ENCODE assay signal across 14 cellular contexts in genomic region chr12:54158581-54158980, GRCh38. TPM values are rescaled to one million over a fixed set of nuclear protein-coding genes. Genes with fewer than 3 reads are reported as not detected.
DNase-seq lines count a peak whose midpoint lies in the region; TF ChIP-seq lines count a peak whose summit lies in the region.
"Had no signal": no experiment of that assay in that cellular context is flagged by ENCODE, and none has a peak within 500 bp of the region (broad histone marks: within the 10 kb centered on the region; RNA-seq: fewer than 3 reads in every experiment).

No MANE protein-coding gene starts in this region.

- TF ChIP-seq CTCF in HEK293 (tag by site-specific recombination; IDR thresholded peaks at IDR 0.05) (no peak), SU-DHL-6 (IDR thresholded peaks at IDR 0.05; ENCODE audit: insufficient read depth, low read length, poor library complexity, severe bottlenecking) (no peak), nephron (IDR thresholded peaks at IDR 0.05; ENCODE audit: unreplicated experiment in 3 of 3) (no peak), type B pancreatic cell (conservative IDR thresholded peaks at IDR 0.05) (no peak)

- H2AFZ ChIP-seq in SU-DHL-6 (ENCODE audit: low read depth, low read length, severe bottlenecking), result peak overlapping the region; percentile 84
- H2AFZ ChIP-seq: PC-9 had no signal

- H3K9me2 ChIP-seq in SU-DHL-6 (replicated peaks; ENCODE audit: insufficient read depth, low read length), result no peaks in the 10 kb centered on the region

- H3K9ac ChIP-seq in SU-DHL-6 (ENCODE audit: low read length), result no peak overlapping the region
- H3K9ac ChIP-seq: BLaER1 treated with 17β-estradiol and CSF1 and Interleukin-3, amounts not matched to agents 10 nM and 100 nM had no signal

- H3K27me3 Mint-ChIP-seq in nephron (ENCODE audit: low read depth), result peaks cover 15% of the 10 kb centered on the region
- H3K27me3 Mint-ChIP-seq in type B pancreatic cell, result peaks cover 7% of the 10 kb centered on the region

- H3K9me3 Mint-ChIP-seq in nephron (no peaks in the 10 kb centered on the region), type B pancreatic cell (no peaks in the 10 kb centered on the region)
- H3K9me3 Mint-ChIP-seq: CD4-positive, alpha-beta memory T cell had no signal

- H3K79me2 ChIP-seq in SU-DHL-6 (ENCODE audit: insufficient read depth, low read length), result no peaks in the 10 kb centered on the region

- no peaks in the 10 kb centered on the region for H3F3A ChIP-seq in SU-DHL-6 (ENCODE audit: insufficient read depth)

- POLR2A ChIA-PET in HEK293 (lab: Yijun Ruan, JAX), result interaction anchor here (0.6 to 0.9 kb wide), 2 partner anchors 40 to 105 kb away, joined by 4 to 5 read pairs; partner anchors contain the start of gene HOXC4

- H3K4me3 Mint-ChIP-seq in nephron (peak overlapping the region in 1 of 3 experiments; percentile 12), type B pancreatic cell (peak overlapping the region; percentile 16)
- H3K4me3 Mint-ChIP-seq: CD4-positive, alpha-beta memory T cell had no signal

- no peak for DNase-seq in type B pancreatic cell (ENCODE audit: extremely low spot score, unreplicated experiment)
- DNase-seq in Kasumi-1 (lab: John Stamatoyannopoulos, UW), result no peak
- no peak for DNase-seq in activated CD4-positive, CD25-positive, alpha-beta regulatory T cell treated with anti-CD3 and anti-CD28 coated beads, Interleukin-2, amount 50 U/mL, for 72 hours
- no peak for DNase-seq in SHP77 (lab: John Stamatoyannopoulos, UW)
- DNase-seq: CD4-positive, alpha-beta memory T cell; DND-41; PC-9; SIG-M5; T-helper 1 cell had no signal

- H3K36me3 ChIP-seq in HEK293 (ENCODE audit: control insufficient read depth in 2 of 2, insufficient read depth in 1 of 2, low read length in 2 of 2), result no peaks in the 10 kb centered on the region
- H3K36me3 ChIP-seq in SU-DHL-6 (ENCODE audit: low read length), result no peaks in the 10 kb centered on the region

- peaks cover 22% of the 10 kb centered on the region for H3K4me1 ChIP-seq in HEK293 (ENCODE audit: control insufficient read depth, insufficient read depth, low read length)

- H3K36me3 Mint-ChIP-seq in nephron (ENCODE audit: low read depth) (no peaks in the 10 kb centered on the region), type B pancreatic cell (no peaks in the 10 kb centered on the region)

- no peaks in the 10 kb centered on the region for H4K20me1 ChIP-seq in SU-DHL-6 (ENCODE audit: low read depth, low read length)

- H3K27me3 ChIP-seq in SU-DHL-6 (ENCODE audit: low read length), result no peaks in the 10 kb centered on the region

- H3K27ac Mint-ChIP-seq in nephron (peak overlapping the region; percentile 77 to 85 (median 80)), type B pancreatic cell (no peak overlapping the region)

- H3K4me3 ChIP-seq in HEK293 (ENCODE audit: low read depth, low read length) (no peak overlapping the region), SU-DHL-6 (ENCODE audit: insufficient read depth, low read length, poor library complexity, severe bottlenecking) (no peak overlapping the region)
- H3K4me3 ChIP-seq: BLaER1 treated with 17β-estradiol and CSF1 and Interleukin-3, amounts not matched to agents 10 nM and 100 nM; PC-9 had no signal

- H3K4me1 Mint-ChIP-seq in nephron (peaks cover 91% of the 10 kb centered on the region), type B pancreatic cell (ENCODE audit: unreplicated experiment) (peaks cover 72% of the 10 kb centered on the region)
- H3K4me1 Mint-ChIP-seq: CD4-positive, alpha-beta memory T cell had no signal

- H3K9me3 ChIP-seq in HEK293 (ENCODE audit: control insufficient read depth, insufficient read depth, low read depth, low read length) (no peaks in the 10 kb centered on the region), SU-DHL-6 (ENCODE audit: insufficient read depth, low read length) (no peaks in the 10 kb centered on the region)
- H3K9me3 ChIP-seq: BLaER1 treated with 17β-estradiol and CSF1 and Interleukin-3, amounts not matched to agents 10 nM and 100 nM had no signal

- peak overlapping the region; percentile 37 for H3K4me2 ChIP-seq in SU-DHL-6 (ENCODE audit: low read depth, low read length, poor library complexity, severe bottlenecking)
- H3K4me2 ChIP-seq: BLaER1 treated with 17β-estradiol and CSF1 and Interleukin-3, amounts not matched to agents 10 nM and 100 nM; PC-9 had no signal

- CTCF ChIA-PET in HEK293 (lab: Yijun Ruan, JAX), result interaction anchor here (0.8 to 1.4 kb wide), 3 partner anchors 27 to 42 kb away, joined by 3 read pairs; no protein-coding TSS in a partner anchor

- H3K27ac ChIP-seq in HEK293 (ENCODE audit: extremely low read depth, low read depth, low read length) (no peak overlapping the region; the same call in 1 of the 2 replicates), SU-DHL-6 (ENCODE audit: low read depth, low read length) (no peak overlapping the region)
- H3K27ac ChIP-seq: BLaER1 treated with 17β-estradiol and CSF1 and Interleukin-3, amounts not matched to agents 10 nM and 100 nM; PC-9; RWPE1 had no signal

TF ChIP-seq in HEK293, 187 proteins besides CTCF, POLR2A, EP300 and RAD21:
- TF ChIP-seq ZNF785 (tag by site-specific recombination; IDR thresholded peaks at IDR 0.05) (no peak), AEBP2 (tag by site-specific recombination; IDR thresholded peaks at IDR 0.05; ENCODE audit: borderline replicate concordance) (no peak), EGR2 (tag by site-specific recombination; IDR thresholded peaks at IDR 0.05; ENCODE audit: low read depth) (peak; percentile 99), SP2 (tag by site-specific recombination; IDR thresholded peaks at IDR 0.05) (peak; percentile 4; the same call in 1 of the 2 replicates), ZFHX2 (tag by site-specific recombination; conservative IDR thresholded peaks at IDR 0.05) (peak; percentile 99)

RNA-seq across cellular contexts. Expression of gene SMUG1, which starts 30.2 kb away (rescaled TPM):
- total RNA-seq in type B pancreatic cell (ENCODE audit: low replicate concordance), result 48.3 and 52.5 TPM in 2 replicates
